Comparison of ENCODE assay signal across 27 cellular contexts in genomic region chr2:46635442-46635841, GRCh38.
"Had no signal": no experiment of that assay in that cellular context is flagged by ENCODE, and none has a peak within 500 bp of the region (broad histone marks: within the 10 kb centered on the region; RNA-seq: fewer than 3 reads in every experiment).

No MANE protein-coding gene starts in this region.

- H3K27me3 Mint-ChIP-seq: activated CD4-positive, alpha-beta T cell treated with anti-CD3 and anti-CD28 coated beads, Interleukin-2, amount 10 ng/mL, durations not matched to agents 24 days and 14 days; activated CD8-positive, alpha-beta memory T cell treated with anti-CD3 and anti-CD28 coated beads, Interleukin-2, amount 10 ng/mL, durations not matched to agents 7 days and 5 days; activated naive CD8-positive, alpha-beta T cell; activated T-cell treated with anti-CD3 and anti-CD28 coated beads, Interleukin-2, amount 50 U/mL, for 24 hours had no signal

- H3K4me3 ChIP-seq: Peyer's patch, SJCRH30 had no signal

- H3K9me3 Mint-ChIP-seq: activated CD4-positive, alpha-beta T cell treated with anti-CD3 and anti-CD28 coated beads, Interleukin-2, amount 10 ng/mL, durations not matched to agents 24 days and 14 days; activated naive CD4-positive, alpha-beta T cell treated with anti-CD3 and anti-CD28 coated beads for 36 hours; activated T-cell treated with anti-CD3 and anti-CD28 coated beads, Interleukin-2, amount 50 U/mL, for 24 hours; brain had no signal

- H3K4me2 ChIP-seq: KMS-11, SK-N-SH had no signal

- H3K4me1 ChIP-seq: Peyer's patch, SJCRH30 had no signal

- H3K27ac ChIP-seq: KMS-11, Peyer's patch, RWPE1, SJCRH30 had no signal

- H3K27me3 ChIP-seq: Peyer's patch, SJCRH30 had no signal

- DNase-seq: activated CD4-positive, alpha-beta T cell treated with anti-CD3 and anti-CD28 coated beads, Interleukin-2, amount 10 ng/mL, durations not matched to agents 24 days and 14 days; activated CD4-positive, alpha-beta T cell treated with anti-CD3 and anti-CD28 coated beads, Interleukin-2, amount 50 U/mL, for 48 hours; activated CD4-positive, CD25-positive, alpha-beta regulatory T cell treated with anti-CD3 and anti-CD28 coated beads, Interleukin-2, amount 50 U/mL, for 72 hours; activated CD8-positive, alpha-beta memory T cell treated with anti-CD3 and anti-CD28 coated beads, Interleukin-2, amount 10 ng/mL, durations not matched to agents 7 days and 5 days; activated gamma-delta T cell; activated naive CD4-positive, alpha-beta T cell treated with anti-CD3 and anti-CD28 coated beads for 36 hours; activated T-cell treated with anti-CD3 and anti-CD28 coated beads, Interleukin-2, amount 50 U/mL, for 24 hours; amygdala; NCI-H1092; NCI-H1417; NCI-H2029; NCI-H2107; NCI-H345; NCI-H510A; NCI-H526 treated with DMSO at 0.1 percent for 48 hours; NCI-H82; OCI-M1; Peyer's patch; Right ventricle myocardium superior; SJCRH30; SK-N-SH; SW 1271 had no signal

- H3K27ac Mint-ChIP-seq: activated CD4-positive, alpha-beta T cell treated with anti-CD3 and anti-CD28 coated beads, Interleukin-2, amount 10 ng/mL, durations not matched to agents 24 days and 14 days; activated naive CD4-positive, alpha-beta T cell treated with anti-CD3 and anti-CD28 coated beads for 36 hours; brain; WTC11 had no signal

- H3K9ac ChIP-seq: KMS-11, SK-N-SH had no signal

- ATAC-seq: WTC11 had no signal

- H3K4me1 Mint-ChIP-seq: WTC11 had no signal

- H3K36me3 ChIP-seq: SJCRH30 had no signal

- H3K9me3 ChIP-seq: Peyer's patch, SJCRH30, SK-N-SH had no signal

- H3K4me3 Mint-ChIP-seq: activated CD4-positive, alpha-beta T cell treated with anti-CD3 and anti-CD28 coated beads, Interleukin-2, amount 10 ng/mL, durations not matched to agents 24 days and 14 days; activated CD8-positive, alpha-beta memory T cell treated with anti-CD3 and anti-CD28 coated beads, Interleukin-2, amount 10 ng/mL, durations not matched to agents 7 days and 5 days; activated naive CD4-positive, alpha-beta T cell treated with anti-CD3 and anti-CD28 coated beads for 36 hours; activated naive CD8-positive, alpha-beta T cell; activated T-cell treated with anti-CD3 and anti-CD28 coated beads, Interleukin-2, amount 50 U/mL, for 24 hours; brain; WTC11 had no signal
